ENCODE assay signal across 11 cellular contexts in genomic region chr3:175146258-175146657, GRCh38.
DNase-seq lines count a peak whose midpoint lies in the region; ATAC-seq and TF ChIP-seq lines count a peak whose summit lies in the region.
"Had no signal": no experiment of that assay in that cellular context is flagged by ENCODE, and none has a peak within 500 bp of the region (broad histone marks: within the 10 kb centered on the region; RNA-seq: fewer than 3 reads in every experiment).

No MANE protein-coding gene starts in this region.

- CTCF ChIA-PET in A673 (lab: Charles Lee) (no interaction called here), SK-N-SH (lab: Yijun Ruan, JAX) (interaction anchor here (0.6 to 1.5 kb wide), 6 partner anchors 10 to 1284 kb away, joined by 3 to 4 read pairs (median 3); no protein-coding TSS in a partner anchor)

- H3K9me2 ChIP-seq in SK-N-SH, result no peaks in the 10 kb centered on the region

- POLR2A ChIA-PET in A673 (lab: Charles Lee; ENCODE audit: low non-redundant PET) (interaction anchor here (0.7 kb wide), 1 partner anchor 1186 kb away, joined by 3 read pairs; no protein-coding TSS in a partner anchor), SK-N-SH (lab: Yijun Ruan, JAX) (no interaction called here)

- no peak overlapping the region for H3K4me2 ChIP-seq in SK-N-SH

- DNase-seq in A673 (ENCODE audit: low spot score), result peak; percentile 3
- peak; percentile 8 for DNase-seq in GM04504 (ENCODE audit: low read depth)
- no peak for DNase-seq in SK-N-SH
- peak; percentile 13 to 59 for DNase-seq in foreskin fibroblast
- no peak for DNase-seq in kidney glomerular epithelial cell (lab: John Stamatoyannopoulos, UW)
- no peak for DNase-seq in NCI-H2196 (lab: John Stamatoyannopoulos, UW; ENCODE audit: unreplicated experiment)
- DNase-seq in activated CD4-positive, alpha-beta T cell treated with anti-CD3 and anti-CD28 coated beads for 48 hours, result no peak
- DNase-seq: activated T-cell treated with anti-CD3 and anti-CD28 coated beads, Interleukin-2, amount 50 U/mL, for 24 hours; Karpas-422; stimulated activated CD4-positive, alpha-beta T cell treated with anti-CD3 and anti-CD28 coated beads, Interleukin-4, amount 100 ng/mL, for 24 hours had no signal

- H3K4me3 ChIP-seq in A673 (ENCODE audit: low read depth, low read length, poor library complexity, severe bottlenecking) (no peak overlapping the region), SK-N-SH (ENCODE audit: low read depth in 2 of 2, low read length in 1 of 2) (no peak overlapping the region), foreskin fibroblast (ENCODE audit: low read depth in 1 of 2, low read length in 2 of 2) (no peak overlapping the region)

- H3K36me3 ChIP-seq in A673 (ENCODE audit: insufficient read depth, low read length, poor library complexity, severe bottlenecking) (no peaks in the 10 kb centered on the region), SK-N-SH (replicated peaks in 1 of 2; ENCODE audit: control insufficient read depth in 1 of 2, insufficient read depth in 2 of 2, low read length in 1 of 2) (no peaks in the 10 kb centered on the region)

- no peaks in the 10 kb centered on the region for H4K20me1 ChIP-seq in SK-N-SH (ENCODE audit: insufficient read depth)

- no peak overlapping the region for H3K27ac ChIP-seq in A673 (ENCODE audit: low read depth, low read length, poor library complexity, severe bottlenecking)
- no peak overlapping the region for H3K27ac ChIP-seq in SK-N-SH (ENCODE audit: low read depth in 2 of 2, low read length in 1 of 2)

- no peak for ATAC-seq in GM18511 (IDR thresholded peaks at IDR 0.05; ENCODE audit: unreplicated experiment)

- no peaks in the 10 kb centered on the region for H3K79me2 ChIP-seq in SK-N-SH (ENCODE audit: insufficient read depth)

- H3K27me3 ChIP-seq in A673 (replicated peaks; ENCODE audit: insufficient read depth, low read depth, low read length, poor library complexity) (no peaks in the 10 kb centered on the region), SK-N-SH (ENCODE audit: insufficient read depth) (no peaks in the 10 kb centered on the region)

- TF ChIP-seq RAD21 in SK-N-SH (IDR thresholded peaks at IDR 0.05; ENCODE audit: low read length), result peak; percentile 49; the same call in 1 of the 2 replicates

- no TSS peak for BruUV-seq in A673 (replicated peaks; lab: Mats Ljungman, UMichigan)

- TF ChIP-seq CTCF in A673 (conservative IDR thresholded peaks at IDR 0.05; ENCODE audit: low read depth, low read length) (peak; percentile 46; the same call in 1 of the 2 replicates), SK-N-SH (IDR thresholded peaks at IDR 0.05) (peak; percentile 59), foreskin fibroblast (IDR thresholded peaks at IDR 0.05; ENCODE audit: low read depth, low read length) (peak; percentile 46)

- 58% methylated on average over 1 of the region's 1 CpG for WGBS in SK-N-SH (ENCODE audit: low lambda C conversion rate)

- H3K9me3 ChIP-seq in A673 (ENCODE audit: low read depth, low read length, poor library complexity, severe bottlenecking) (no peaks in the 10 kb centered on the region), SK-N-SH (no peaks in the 10 kb centered on the region)

- H2AFZ ChIP-seq in SK-N-SH (ENCODE audit: low read depth), result no peak overlapping the region

- no peaks in the 10 kb centered on the region for H3F3A ChIP-seq in SK-N-SH (replicated peaks; ENCODE audit: insufficient read depth)

- TF ChIP-seq EP300 in SK-N-SH (IDR thresholded peaks at IDR 0.05; ENCODE audit: borderline replicate concordance in 1 of 2, low read depth in 1 of 2, low read length in 1 of 2), result no peak

- intact Hi-C loops in A673 (cut with micrococcal nuclease; ENCODE audit: unreplicated experiment), result no loop called here

- H3K4me1 ChIP-seq in A673 (ENCODE audit: insufficient read depth, low read length, poor library complexity, severe bottlenecking) (no peaks in the 10 kb centered on the region), SK-N-SH (ENCODE audit: control insufficient read depth in 1 of 2, insufficient read depth in 2 of 2, low read depth in 1 of 2, low read length in 1 of 2) (peaks cover 0 to 3% of the 10 kb centered on the region in 2 experiments; a peak in 1 of 4 replicates)

- H3K9ac ChIP-seq in SK-N-SH, result no peak overlapping the region

TF ChIP-seq in SK-N-SH, 30 proteins besides CTCF, POLR2A, EP300 and RAD21:
- TF ChIP-seq SMC3 (IDR thresholded peaks at IDR 0.05; ENCODE audit: low read depth, low read length) (0 out of 2 replicates have a peak, but pooled peaks have one; percentile 18), SIN3A (IDR thresholded peaks at IDR 0.05; ENCODE audit: borderline replicate concordance, low read depth, low read length) (no peak)

Comparison
In these comparisons a context has a peak if more than half of its experiments do, and no peak if none do; other contexts are left out.
1. DNase-seq: peak in A673 (single experiment), GM04504 (single experiment) and foreskin fibroblast (2 of 2); none in SK-N-SH (single experiment), kidney glomerular epithelial cell (single experiment), NCI-H2196 (single experiment) and activated CD4-positive, alpha-beta T cell treated with anti-CD3 and anti-CD28 coated beads for 48 hours (single experiment).
2. Peak in every context shown above with its lines, with median percentiles within 50 percentile points of each other: CTCF ChIP-seq.